Comparison of ENCODE assay signal across 13 cellular contexts in the genomic region with DNA sequence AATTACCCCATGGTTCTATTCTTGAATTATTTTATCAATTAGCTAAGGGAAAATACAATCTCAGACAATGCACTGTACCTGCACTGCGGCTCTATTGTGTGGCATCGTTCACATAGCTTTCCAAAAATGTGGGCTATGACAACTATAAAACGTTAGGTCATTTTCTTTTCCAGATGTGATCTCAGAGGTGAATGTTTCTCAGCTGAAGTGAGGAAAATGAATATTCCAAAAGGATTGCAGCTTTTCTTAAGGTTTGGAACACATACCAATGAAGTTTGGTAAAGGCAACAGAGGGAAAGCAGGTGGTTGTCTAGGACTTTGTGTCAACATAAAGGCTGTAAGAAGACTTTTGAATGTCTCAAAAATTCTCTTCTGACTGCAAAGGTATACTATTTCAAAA.
"Had no signal": no experiment of that assay in that cellular context is flagged by ENCODE, and none has a peak within 500 bp of the region (broad histone marks: within the 10 kb centered on the region; RNA-seq: fewer than 3 reads in every experiment).

No MANE protein-coding gene starts in this region.

- ATAC-seq: gastroesophageal sphincter; naive thymus-derived CD4-positive, alpha-beta T cell had no signal

- H2AFZ ChIP-seq: hepatocyte had no signal

- H3K4me1 ChIP-seq: esophagus squamous epithelium had no signal

- H3K27ac ChIP-seq: esophagus squamous epithelium, gastroesophageal sphincter, hepatocyte had no signal

- H3K27me3 ChIP-seq: esophagus squamous epithelium, gastroesophageal sphincter, hepatocyte had no signal

- H3K36me3 ChIP-seq: gastroesophageal sphincter had no signal

- H3K4me2 ChIP-seq: hepatocyte had no signal

- H3K9me3 ChIP-seq: esophagus squamous epithelium, gastroesophageal sphincter had no signal

- H3K4me3 ChIP-seq: esophagus squamous epithelium, gastroesophageal sphincter, hepatocyte had no signal

- DNase-seq: dermis blood vessel endothelial cell; esophagus squamous epithelium; foreskin fibroblast; head of caudate nucleus; kidney; mesendoderm; naive thymus-derived CD4-positive, alpha-beta T cell; nephron progenitor cell; small intestine; stimulated activated CD4-positive, alpha-beta T cell treated with anti-CD3 and anti-CD28 coated beads, Interleukin-12 subunit alpha, Interleukin-12 subunit beta, amount 100 ng/mL, for 4 hours; stimulated activated naive CD4-positive, alpha-beta T cell had no signal
